Comparison of ENCODE assay signal across 22 cellular contexts in genomic region chr3:34583451-34583850, GRCh38.
"Had no signal": no experiment of that assay in that cellular context is flagged by ENCODE, and none has a peak within 500 bp of the region (broad histone marks: within the 10 kb centered on the region; RNA-seq: fewer than 3 reads in every experiment).

No MANE protein-coding gene starts in this region.

- H3K27ac ChIP-seq: neutrophil, pancreas, psoas muscle, right lobe of liver, sigmoid colon, stomach, thoracic aorta, thyroid gland, tibial nerve, upper lobe of left lung, vagina had no signal

- H3K9me3 ChIP-seq: neutrophil, pancreas, psoas muscle, right lobe of liver, thyroid gland, upper lobe of left lung, vagina had no signal

- DNase-seq: nephron progenitor cell; nucleus accumbens; pancreas; posterior cingulate gyrus; psoas muscle; right cardiac atrium; right lobe of liver; sigmoid colon; small intestine; stimulated activated CD4-positive, alpha-beta T cell treated with anti-CD3 and anti-CD28 coated beads, Interleukin-15, amount 100 ng/mL, for 24 hours; stimulated activated CD4-positive, alpha-beta T cell treated with anti-CD3 and anti-CD28 coated beads, Interleukin-2, amount 100 ng/mL, for 24 hours; stimulated activated CD4-positive, alpha-beta T cell treated with anti-CD3 and anti-CD28 coated beads, Interleukin-2, amount 100 ng/mL, for 48 hours; stimulated activated CD4-positive, alpha-beta T cell treated with anti-CD3 and anti-CD28 coated beads, Interleukin-4, amount 100 ng/mL, for 24 hours; stimulated activated naive B cell treated with anti-CD40 and anti-IgM and Interleukin-4, amounts not matched to agents 10 μg/mL and 1 μg/mL and 100 μg/mL, for 72 hours; stimulated activated naive CD4-positive, alpha-beta T cell treated with Interleukin-2 at 50 U/mL for 16 hours; stomach; thyroid gland; upper lobe of left lung had no signal

- H3K4me3 ChIP-seq: pancreas, psoas muscle, right lobe of liver, sigmoid colon, stomach, thoracic aorta, thyroid gland, tibial nerve, upper lobe of left lung, vagina had no signal

- H3K4me1 ChIP-seq: pancreas, psoas muscle, right lobe of liver, sigmoid colon, stomach, thyroid gland, tibial nerve, upper lobe of left lung, vagina had no signal

- H3K36me3 ChIP-seq: neutrophil, pancreas, right lobe of liver, sigmoid colon, stomach, thoracic aorta, thyroid gland, tibial nerve, upper lobe of left lung, vagina had no signal

- H3K27me3 ChIP-seq: neutrophil, pancreas, right lobe of liver, sigmoid colon, stomach, thyroid gland, tibial nerve, upper lobe of left lung, vagina had no signal
